In the genomic region with DNA sequence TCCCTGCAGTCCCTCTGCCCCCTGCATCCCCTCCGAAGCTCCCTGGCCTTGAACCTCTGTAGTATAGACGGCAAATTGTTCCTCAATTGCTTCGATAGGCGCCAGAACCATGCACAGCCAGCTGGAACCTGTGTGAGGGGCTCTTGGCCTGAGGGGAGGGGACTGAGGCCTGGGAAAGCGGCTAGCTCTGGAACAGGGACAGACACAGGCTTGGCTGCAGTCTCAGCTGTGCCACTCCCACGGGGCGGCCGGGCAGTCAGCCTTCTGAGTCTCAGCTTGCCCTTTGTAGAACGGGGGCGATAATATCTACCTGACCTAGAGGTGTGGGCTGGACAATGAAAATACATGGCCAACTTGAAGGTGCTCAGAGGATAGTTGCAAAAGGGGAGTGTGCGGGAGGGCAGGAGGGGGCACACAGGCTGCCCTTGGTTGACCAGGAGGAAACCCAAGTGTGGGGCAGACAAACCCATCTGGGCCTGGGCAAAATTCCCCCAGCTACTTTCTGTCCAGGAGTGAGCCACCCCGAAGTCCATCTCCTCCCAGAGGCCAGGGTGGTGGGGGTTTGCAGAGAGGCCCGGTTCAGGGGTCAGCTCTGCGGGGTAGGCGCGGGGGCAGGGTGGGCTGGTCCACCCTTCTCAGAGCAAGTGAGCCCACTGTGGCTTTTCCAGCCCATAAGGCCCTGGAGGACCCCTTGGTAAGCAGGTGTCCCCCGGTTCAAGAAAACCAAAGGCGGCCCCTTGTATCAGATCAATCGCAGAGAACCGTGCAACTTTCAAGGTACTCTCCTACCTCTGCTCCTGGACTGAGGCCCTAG, we compare ENCODE assay signal across 21 cellular contexts. TPM values are rescaled to one million over a fixed set of nuclear protein-coding genes. Genes with fewer than 3 reads are reported as not detected.
"Had no signal": no experiment of that assay in that cellular context is flagged by ENCODE, and none has a peak within 500 bp of the region (broad histone marks: within the 10 kb centered on the region; RNA-seq: fewer than 3 reads in every experiment).

No MANE protein-coding gene starts in this region.

- H3K9me3 Mint-ChIP-seq: activated B cell treated with CpG ODN at 0.5 μM for 24 hours; activated CD8-positive, alpha-beta T cell treated with anti-CD3 and anti-CD28 coated beads for 36 hours; activated naive CD4-positive, alpha-beta T cell treated with anti-CD3 and anti-CD28 coated beads, Interleukin-2, amount 50 U/mL, for 72 hours; brain; central memory CD8-positive, alpha-beta T cell; stimulated activated naive CD8-positive, alpha-beta T cell treated with anti-CD3 and anti-CD28 coated beads, Interleukin-15, amount 100 ng/mL, for 72 hours had no signal

- H3K27ac ChIP-seq: left lung had no signal

- H3K27me3 ChIP-seq: right atrium auricular region had no signal

- ATAC-seq: activated CD8-positive, alpha-beta T cell treated with anti-CD3 and anti-CD28 coated beads for 36 hours; activated naive CD4-positive, alpha-beta T cell treated with anti-CD3 and anti-CD28 coated beads, Interleukin-2, amount 50 U/mL, for 72 hours; left lung; stimulated activated naive CD8-positive, alpha-beta T cell treated with anti-CD3 and anti-CD28 coated beads, Interleukin-15, amount 100 ng/mL, for 72 hours had no signal

- H3K27me3 Mint-ChIP-seq: activated CD8-positive, alpha-beta T cell treated with anti-CD3 and anti-CD28 coated beads for 36 hours; central memory CD8-positive, alpha-beta T cell; stimulated activated naive CD8-positive, alpha-beta T cell treated with anti-CD3 and anti-CD28 coated beads, Interleukin-15, amount 100 ng/mL, for 72 hours had no signal

- DNase-seq: activated B cell treated with CpG ODN at 0.5 μM for 24 hours; activated CD4-positive, alpha-beta T cell treated with anti-CD3 and anti-CD28 coated beads for 48 hours; activated CD8-positive, alpha-beta T cell treated with anti-CD3 and anti-CD28 coated beads for 36 hours; activated gamma-delta T cell; activated T-cell treated with anti-CD3 and anti-CD28 coated beads, Interleukin-2, amount 50 U/mL, for 48 hours; amniotic stem cell; cortex of kidney; effector CD4-positive, alpha-beta T cell; esophagus squamous epithelium; glutamatergic neuron; kidney; mesendoderm; small intestine; stimulated activated naive CD8-positive, alpha-beta T cell treated with anti-CD3 and anti-CD28 coated beads, Interleukin-15, amount 100 ng/mL, for 72 hours had no signal

- H3K36me3 Mint-ChIP-seq: activated naive CD4-positive, alpha-beta T cell treated with anti-CD3 and anti-CD28 coated beads, Interleukin-2, amount 50 U/mL, for 72 hours; brain had no signal

- H3K36me3 ChIP-seq: esophagus squamous epithelium, left lung, right atrium auricular region had no signal

- H3K4me3 ChIP-seq: esophagus squamous epithelium, left lung, right atrium auricular region had no signal

- H3K9me3 ChIP-seq: esophagus squamous epithelium, left lung, right atrium auricular region had no signal

- H3K27ac Mint-ChIP-seq: activated B cell treated with CpG ODN at 0.5 μM for 24 hours; activated CD8-positive, alpha-beta T cell treated with anti-CD3 and anti-CD28 coated beads for 36 hours; brain had no signal

- H3K4me3 Mint-ChIP-seq: activated B cell treated with CpG ODN at 0.5 μM for 24 hours; activated CD8-positive, alpha-beta T cell treated with anti-CD3 and anti-CD28 coated beads for 36 hours; brain; central memory CD8-positive, alpha-beta T cell; stimulated activated naive CD8-positive, alpha-beta T cell treated with anti-CD3 and anti-CD28 coated beads, Interleukin-15, amount 100 ng/mL, for 72 hours had no signal

RNA-seq across cellular contexts. Expression of gene CRYGN, which starts 4.6 kb away (rescaled TPM):
- total RNA-seq: activated B cell treated with CpG ODN at 0.5 μM for 24 hours; endothelial cell of umbilical vein; left lung; T-helper 2 cell treated with Interferon-gamma antibody and Interleukin-4, amounts not matched to agents 100 ng/mL and 5 ng/mL, for 36 hours had no signal
- polyA plus RNA-seq: endothelial cell of umbilical vein had no signal

RNA-seq across cellular contexts. Expression of gene WDR86, which starts 25.5 kb away (rescaled TPM):
- total RNA-seq: activated naive CD4-positive, alpha-beta T cell treated with anti-CD3 and anti-CD28 coated beads, Interleukin-2, amount 50 U/mL, for 72 hours; endothelial cell of umbilical vein; T-helper 2 cell treated with Interferon-gamma antibody and Interleukin-4, amounts not matched to agents 100 ng/mL and 5 ng/mL, for 36 hours had no signal
- polyA plus RNA-seq: endothelial cell of umbilical vein had no signal
